In genomic region chr4:7423391-7423790, GRCh38 we compare ENCODE assay signal across 15 cellular contexts. TPM values are rescaled to one million over a fixed set of nuclear protein-coding genes. Genes with fewer than 3 reads are reported as not detected.
"Had no signal": no experiment of that assay in that cellular context is flagged by ENCODE, and none has a peak within 500 bp of the region (broad histone marks: within the 10 kb centered on the region; RNA-seq: fewer than 3 reads in every experiment).

No MANE protein-coding gene starts in this region.

- DNase-seq: activated CD4-positive, alpha-beta T cell treated with anti-CD3 and anti-CD28 coated beads, Interleukin-2, amount 50 U/mL, for 48 hours; activated naive CD4-positive, alpha-beta T cell; central memory CD4-positive, alpha-beta T cell; left ventricle myocardium superior; SIG-M5; stimulated activated CD4-positive, alpha-beta T cell treated with anti-CD3 and anti-CD28 coated beads, Interleukin-4, amount 100 ng/mL, for 4 hours; thyroid gland had no signal

- H3K27me3 ChIP-seq: right lobe of liver, thyroid gland had no signal

- H3K4me1 ChIP-seq: psoas muscle, right lobe of liver had no signal

- H3K4me3 ChIP-seq: psoas muscle, right lobe of liver, thyroid gland had no signal

- H3K27ac ChIP-seq: psoas muscle, right lobe of liver, thyroid gland had no signal

- H3K9me3 ChIP-seq: psoas muscle, right lobe of liver, thyroid gland had no signal

- ATAC-seq: left ventricle myocardium superior; psoas muscle; right lobe of liver; stimulated activated memory B cell treated with anti-CD40 and anti-IgM and Interleukin-4, amounts not matched to agents 10 μg/mL and 1 μg/mL and 100 μg/mL, for 72 hours had no signal

- H3K36me3 ChIP-seq: right lobe of liver, thyroid gland had no signal

RNA-seq across cellular contexts. Expression of gene PSAPL1, which starts 11.3 kb away (rescaled TPM):
- total RNA-seq: frontal cortex, kidney epithelial cell, left ventricle myocardium superior, myocyte, neural crest cell, osteocyte, psoas muscle, right lobe of liver, thyroid gland had no signal
- polyA plus RNA-seq: psoas muscle had no signal
